In genomic region chrX:101407748-101408529, GRCh38 we compare ENCODE assay signal across 8 cellular contexts. TPM values are rescaled to one million over a fixed set of nuclear protein-coding genes. Genes with fewer than 3 reads are reported as not detected.
A peak's percentile ranks its signal among the peaks of the same experiment; 100 is the strongest.
DNase-seq lines count a peak whose midpoint lies in the region; ATAC-seq, FAIRE-seq and TF ChIP-seq lines count a peak whose summit lies in the region.

Gene GLA, minus strand, starts transcription at chrX:101407925. Its CDS starts 22 bp downstream, at chrX:101407903.
Gene HNRNPH2, plus strand, starts transcription at chrX:101408222. Its CDS starts 3,767 bp downstream, at chrX:101411989.

- H3K4me3 Mint-ChIP-seq in memory B cell, result peak within 1 kb of the TSS; percentile 98

- H2BK15ac ChIP-seq in H1 (ENCODE audit: low read length), result no peak within 1 kb of the TSS

- peaks cover 21% of the 10 kb centered on the region for H3K4me1 Mint-ChIP-seq in memory B cell

- no peaks in the 10 kb centered on the region for H3K9me3 Mint-ChIP-seq in memory B cell

- peak within 1 kb of the TSS; percentile 60; the same call in 1 of the 2 replicates for H2BK12ac ChIP-seq in H1 (ENCODE audit: low read depth, low read length)

- H3K79me2 ChIP-seq in H1 (ENCODE audit: control insufficient read depth in 1 of 2, insufficient read depth in 2 of 2, low read length in 2 of 2), result peaks cover 5 to 62% of the 10 kb centered on the region in 2 experiments

- H2BK5ac ChIP-seq in H1 (ENCODE audit: low read depth, low read length), result peak within 1 kb of the TSS; percentile 90; the same call in 1 of the 2 replicates

- no peaks in the 10 kb centered on the region for H3K27me3 Mint-ChIP-seq in memory B cell

- H3K36me3 Mint-ChIP-seq in memory B cell, result peaks cover 14% of the 10 kb centered on the region

- H3K9me3 ChIP-seq in H1 (ENCODE audit: insufficient read depth in 2 of 2, low read depth in 1 of 2, low read length in 1 of 2), result no peaks in the 10 kb centered on the region

- peak; percentile 88 to 91 for TF ChIP-seq POLR2A in H1 (IDR thresholded peaks at IDR 0.05; ENCODE audit: control extremely low read depth in 1 of 2, low read depth in 2 of 2, low read length in 2 of 2)

- no peak within 1 kb of the TSS for H2AK5ac ChIP-seq in H1 (ENCODE audit: low read depth, low read length)

- POLR2A ChIA-PET in H1 (lab: Charles Lee; ENCODE audit: partially characterized antibody), result interaction anchor here (0.7 to 1.3 kb wide), 4 partner anchors 8 to 17 kb away, joined by 3 to 13 read pairs (median 8); partner anchors contain the start of gene RPL36A

- peaks cover 0 to 2% of the 10 kb centered on the region in 2 experiments for H4K20me1 ChIP-seq in H1 (replicated peaks in 1 of 2; ENCODE audit: control insufficient read depth in 1 of 2, insufficient read depth in 2 of 2, low read length in 2 of 2)

- peaks cover 4% of the 10 kb centered on the region; the same call in 1 of the 2 replicates for H3K23me2 ChIP-seq in H1 (ENCODE audit: low read depth, low read length)

- ATAC-seq in GM21367 (IDR thresholded peaks at IDR 0.05; ENCODE audit: unreplicated experiment) (peak; percentile 87), memory B cell (ENCODE audit: low read depth) (peak; percentile 84)

- 1% methylated on average over 27 of the region's 47 CpGs; no CpG with 5 or more reads in 1 of the 2 experiments for WGBS in H1 (ENCODE audit: extremely low coverage in 1 of 2, insufficient coverage in 1 of 2, insufficient read length in 1 of 2, insufficient replicate concordance in 2 of 2, low coverage in 1 of 2, low lambda C conversion rate in 2 of 2, missing lambda C conversion rate in 1 of 2), 2 experiments

- peak within 1 kb of the TSS; percentile 98 for H3K27ac Mint-ChIP-seq in memory B cell

- no peak within 1 kb of the TSS for H2BK120ac ChIP-seq in H1 (replicated peaks; ENCODE audit: low read depth, low read length)

- H3K4ac ChIP-seq in H1 (replicated peaks; ENCODE audit: insufficient read length, low read depth, low read length), result no peak within 1 kb of the TSS

- no peak within 1 kb of the TSS for H2BK20ac ChIP-seq in H1 (ENCODE audit: low read length)

- no peak for TF ChIP-seq CTCF in H1 (IDR thresholded peaks at IDR 0.05; ENCODE audit: control extremely low read depth in 1 of 3, insufficient read depth in 1 of 3, low read depth in 1 of 3, low read length in 3 of 3)

- H3K23ac ChIP-seq in H1 (ENCODE audit: insufficient read length), result no peak within 1 kb of the TSS

- H3K18ac ChIP-seq in H1 (ENCODE audit: extremely low read depth, low read length), result no peak within 1 kb of the TSS; the same call in none of the 2 replicates

- H4K8ac ChIP-seq in H1 (ENCODE audit: extremely low read depth, insufficient read depth, low read length), result peak within 1 kb of the TSS; percentile 94; the same call in 1 of the 2 replicates

- TF ChIP-seq RAD21 in H1 (IDR thresholded peaks at IDR 0.05 in 1 of 2, conservative IDR thresholded peaks at IDR 0.05 in 1 of 2; ENCODE audit: low read depth in 2 of 2, low read length in 2 of 2), result no peak

- H3K4me2 ChIP-seq in H1 (ENCODE audit: insufficient read depth in 1 of 2, low read depth in 2 of 2, low read length in 2 of 2), result peak within 1 kb of the TSS; percentile 67 to 72

- peaks cover 0 to 12% (median 6%) of the 10 kb centered on the region in 4 experiments; a peak in 5 of 8 replicates for H3K36me3 ChIP-seq in H1 (ENCODE audit: control insufficient read depth in 2 of 4, insufficient read depth in 4 of 4, low read length in 3 of 4)

- DNase-seq in COLO668 (lab: John Stamatoyannopoulos, UW; ENCODE audit: unreplicated experiment) (peak; percentile 89), HTR-8/SVneo (ENCODE audit: insufficient read length, low spot score) (peak; percentile 72), NOMO-1 treated with dmso at 0.1 percent for 144 hours (lab: John Stamatoyannopoulos, UW; ENCODE audit: unreplicated experiment) (peak; percentile 82), H1 (ENCODE audit: low read depth in 1 of 2, low spot score in 2 of 2) (peak; percentile 77 to 80), memory B cell (ENCODE audit: low spot score in 2 of 2) (peak; percentile 67 to 82)
- peak; percentile 31 to 62 (median 59) for DNase-seq in activated CD8-positive, alpha-beta memory T cell treated with anti-CD3 and anti-CD28 coated beads for 48 hours (ENCODE audit: low read depth in 2 of 3, low spot score in 2 of 3)
- peak; percentile 55 for DNase-seq in stimulated activated CD8-positive, alpha-beta memory T cell treated with anti-CD3 and anti-CD28 coated beads, Interleukin-12 subunit alpha, Interleukin-12 subunit beta, amount 100 ng/mL, for 24 hours (ENCODE audit: extremely low read depth)

- no peaks in the 10 kb centered on the region for H3K79me1 ChIP-seq in H1 (ENCODE audit: low read depth, low read length)

- no peaks in the 10 kb centered on the region for H3K27me3 ChIP-seq in H1 (replicated peaks in 1 of 4; ENCODE audit: control insufficient read depth in 3 of 4, extremely low read depth in 1 of 4, insufficient read depth in 3 of 4, low read length in 3 of 4)

- H3K27ac ChIP-seq in H1 (ENCODE audit: low read depth, low read length), result peak within 1 kb of the TSS; percentile 98

- CTCF ChIA-PET in H1 (lab: Charles Lee; ENCODE audit: partially characterized antibody), result interaction anchor here (1.8 kb wide), 1 partner anchor 17 kb away, joined by 7 read pairs; the partner anchor contains the start of gene RPL36A

- H3K4me1 ChIP-seq in H1 (replicated peaks in 1 of 4; ENCODE audit: control insufficient read depth in 3 of 4, insufficient read depth in 4 of 4, low read length in 3 of 4), result no peaks in the 10 kb centered on the region; a peak in 1 of 7 replicates

- H4K5ac ChIP-seq in H1 (ENCODE audit: insufficient read length, low read depth, low read length), result peak within 1 kb of the TSS; percentile 83

- FAIRE-seq in HTR-8/SVneo (lab: Jason Lieb, UNC) (no peak), H1 (lab: Jason Lieb, UNC) (peak; percentile 99)

- 0 out of 2 replicates have a peak within 1 kb of the TSS, but pooled peaks have one; percentile 41 for H2AFZ ChIP-seq in H1 (ENCODE audit: low read length)

- peak within 1 kb of the TSS; percentile 87 to 98 (median 92) for H3K4me3 ChIP-seq in H1 (ENCODE audit: extremely low read depth in 1 of 4, insufficient read depth in 2 of 4, low read depth in 3 of 4, low read length in 4 of 4)

- H3K14ac ChIP-seq in H1 (ENCODE audit: insufficient read length), result no peak within 1 kb of the TSS

- no peak within 1 kb of the TSS for H4K91ac ChIP-seq in H1 (replicated peaks; ENCODE audit: insufficient read length, low read length)

- no peak for TF ChIP-seq EP300 in H1 (IDR thresholded peaks at IDR 0.05; ENCODE audit: borderline replicate concordance in 1 of 2, low read depth in 2 of 2, low read length in 2 of 2)

- peak within 1 kb of the TSS; percentile 69 to 99 (median 93) for H3K9ac ChIP-seq in H1 (replicated peaks in 1 of 4; ENCODE audit: extremely low read depth in 1 of 4, low read depth in 3 of 4, low read length in 3 of 4)

- H3K56ac ChIP-seq in H1 (replicated peaks; ENCODE audit: insufficient read length, low read depth, low read length), result peak within 1 kb of the TSS; percentile 46

TF ChIP-seq in H1, 55 proteins besides CTCF, POLR2A, EP300 and RAD21 (continues in another document):
- TF ChIP-seq BCL11A (IDR thresholded peaks at IDR 0.05; ENCODE audit: low read depth in 2 of 2, low read length in 2 of 2), result no peak
- TF ChIP-seq SP4 (IDR thresholded peaks at IDR 0.05; ENCODE audit: low read length), result peak; percentile 96
- TF ChIP-seq SUZ12 (IDR thresholded peaks at IDR 0.05; ENCODE audit: low read length), result no peak
- no peak for TF ChIP-seq BRCA1 (IDR thresholded peaks at IDR 0.05; ENCODE audit: low read depth, low read length)
- peak; percentile 90 for TF ChIP-seq CREB1 (IDR thresholded peaks at IDR 0.05)
- TF ChIP-seq SP2 (IDR thresholded peaks at IDR 0.05; ENCODE audit: low read length), result peak; percentile 20; the same call in 1 of the 2 replicates
- TF ChIP-seq PHF8 (conservative IDR thresholded peaks at IDR 0.05; ENCODE audit: low read depth, low read length), result peak; percentile 68
- TF ChIP-seq USF2 (IDR thresholded peaks at IDR 0.05; ENCODE audit: low read length), result peak; percentile 99
- TF ChIP-seq KDM5A (IDR thresholded peaks at IDR 0.05; ENCODE audit: low read length), result peak; percentile 58; the same call in 1 of the 2 replicates
- peak; percentile 68 for TF ChIP-seq TAF1 (IDR thresholded peaks at IDR 0.05; ENCODE audit: low read depth, low read length)
- no peak for TF ChIP-seq CEBPB (IDR thresholded peaks at IDR 0.05; ENCODE audit: low read depth, low read length)
- no peak for TF ChIP-seq CTBP2 (IDR thresholded peaks at IDR 0.05; ENCODE audit: borderline replicate concordance, insufficient read depth, insufficient read length, low read length)
- peak; percentile 13 to 59; a peak in 1 of 4 replicates for TF ChIP-seq SIN3A (conservative IDR thresholded peaks at IDR 0.05 in 1 of 2, IDR thresholded peaks at IDR 0.05 in 1 of 2; ENCODE audit: low read depth in 1 of 2, low read length in 2 of 2)

RNA-seq across cellular contexts. Expression of gene GLA, which starts in this region (rescaled TPM):
- 39.2 and 47.3 TPM in 2 replicates for total RNA-seq in H1 (2021; fragmentation: NEBNext Ultra II Directional; extraction: Animal tissue kit (Norgen Biotek cat#: 25700))
- 21.9 and 33.6 TPM in 2 replicates for polyA plus RNA-seq in H1 (2011; rRNA removed)
- polyA plus RNA-seq in H1 (2011; cell fraction: cytosol; rRNA removed), result 39.1 TPM
- polyA plus RNA-seq in H1 (2011; cell fraction: nucleus; rRNA removed), result 30.4 TPM
- 43.7 to 47.0 TPM (median 45.8 TPM) in 4 replicates for polyA plus RNA-seq in H1 (2012, experiment 1 of 2)
- polyA plus RNA-seq in H1 (2012, experiment 2 of 2), result 35.0 TPM
- 81.2 TPM for polyA plus RNA-seq in H1 (2013, experiment 1 of 2)
- 83.5 TPM for polyA plus RNA-seq in H1 (2013, experiment 2 of 2)
- polyA minus RNA-seq in H1 (2011; rRNA and poly(A)+ RNA removed), result 21.6 and 22.4 TPM in 2 replicates
- 15.0 TPM for polyA minus RNA-seq in H1 (2011; cell fraction: cytosol; rRNA and poly(A)+ RNA removed)
- 13.7 TPM for polyA minus RNA-seq in H1 (2011; cell fraction: nucleus; rRNA and poly(A)+ RNA removed)

RNA-seq across cellular contexts. Expression of gene HNRNPH2, which starts in this region (rescaled TPM):
- 62.6 and 66.7 TPM in 2 replicates for total RNA-seq in H1 (2021; fragmentation: NEBNext Ultra II Directional; extraction: Animal tissue kit (Norgen Biotek cat#: 25700))
- polyA plus RNA-seq in H1 (2011; rRNA removed), result 14.7 and 27.7 TPM in 2 replicates
- polyA plus RNA-seq in H1 (2011; cell fraction: cytosol; rRNA removed), result 42.1 TPM
- polyA plus RNA-seq in H1 (2011; cell fraction: nucleus; rRNA removed), result 9.0 TPM
- polyA plus RNA-seq in H1 (2012, experiment 1 of 2), result 75.3 to 86.8 TPM (median 76.9 TPM) in 4 replicates
- polyA plus RNA-seq in H1 (2012, experiment 2 of 2), result 6.8 TPM
- 38.5 TPM for polyA plus RNA-seq in H1 (2013, experiment 1 of 2)
- polyA plus RNA-seq in H1 (2013, experiment 2 of 2), result 36.4 TPM
- polyA minus RNA-seq in H1 (2011; rRNA and poly(A)+ RNA removed), result 26.2 and 33.8 TPM in 2 replicates
- polyA minus RNA-seq in H1 (2011; cell fraction: cytosol; rRNA and poly(A)+ RNA removed), result 14.9 TPM
- polyA minus RNA-seq in H1 (2011; cell fraction: nucleus; rRNA and poly(A)+ RNA removed), result 10.0 TPM

Comparison
In these comparisons a context has a peak if more than half of its experiments do, and no peak if none do; other contexts are left out.
1. Peak in every context shown above with its lines: DNase-seq, ATAC-seq, H3K4me3 ChIP-seq and H3K27ac ChIP-seq.